ENCODE assay signal across 11 cellular contexts in genomic region chr3:172042136-172042535, GRCh38. TPM values are rescaled to one million over a fixed set of nuclear protein-coding genes. Genes with fewer than 3 reads are reported as not detected.
DNase-seq lines count a peak whose midpoint lies in the region; ATAC-seq and TF ChIP-seq lines count a peak whose summit lies in the region.
"Had no signal": no experiment of that assay in that cellular context is flagged by ENCODE, and none has a peak within 500 bp of the region (broad histone marks: within the 10 kb centered on the region; RNA-seq: fewer than 3 reads in every experiment).

No MANE protein-coding gene starts in this region.

- H3K4me3 ChIP-seq in ACC112 (ENCODE audit: low read depth, low read length): peak overlapping the region; percentile 96
- H3K4me3 ChIP-seq in IMR-90 (ENCODE audit: insufficient read depth, low read depth, low read length): peak overlapping the region; percentile 34
- peak overlapping the region; percentile 56 for H3K4me3 ChIP-seq in mucosa of stomach (ENCODE audit: low read length)

- no peak overlapping the region for H2AK9ac ChIP-seq in IMR-90 (replicated peaks; ENCODE audit: low read depth, low read length, poor library complexity)

- H3K79me2 ChIP-seq in ACC112 (ENCODE audit: control insufficient read depth, insufficient read depth, low read length, unreplicated experiment): peaks cover 79% of the 10 kb centered on the region

- peaks cover 61% of the 10 kb centered on the region for H3K4me1 Mint-ChIP-seq in chondrocyte (ENCODE audit: low read depth)

- H3K27ac ChIP-seq in ACC112 (ENCODE audit: low read depth, low read length): peak overlapping the region; percentile 97
- peak overlapping the region; percentile 45 for H3K27ac ChIP-seq in IMR-90 (ENCODE audit: insufficient read depth, low read length)

- peaks cover 48% of the 10 kb centered on the region for H3K4me1 ChIP-seq in ACC112 (ENCODE audit: control insufficient read depth, insufficient read depth, low read length, unreplicated experiment)
- peaks cover 8% of the 10 kb centered on the region for H3K4me1 ChIP-seq in IMR-90 (ENCODE audit: control insufficient read depth, insufficient read depth, low read length)
- peaks cover 37% of the 10 kb centered on the region for H3K4me1 ChIP-seq in mucosa of stomach (ENCODE audit: control insufficient read depth, insufficient read depth, low read length)

- WGBS in IMR-90 (ENCODE audit: extremely low coverage in 2 of 2, insufficient read length in 1 of 2), 2 experiments: no CpG with 5 or more reads among the region's 5 CpGs

- POLR2A ChIA-PET in IMR-90 (lab: Charles Lee; ENCODE audit: unreplicated experiment): interaction anchor here (0.6 to 1.2 kb wide), 2 partner anchors 47 to 67 kb away, joined by 4 to 5 read pairs; no protein-coding TSS in a partner anchor

- peak overlapping the region; percentile 97 for H3K4me3 Mint-ChIP-seq in chondrocyte (ENCODE audit: unreplicated experiment)

- H3K36me3 ChIP-seq in ACC112 (ENCODE audit: insufficient read depth, low read length): peaks cover 23% of the 10 kb centered on the region
- 0 out of 2 replicates have a peak, but pooled peaks cover 3% of the 10 kb centered on the region for H3K36me3 ChIP-seq in IMR-90 (ENCODE audit: control insufficient read depth, insufficient read depth, low read length)
- no peaks in the 10 kb centered on the region for H3K36me3 ChIP-seq in mucosa of stomach (ENCODE audit: control insufficient read depth, insufficient read depth, low read length)

- H3K56ac ChIP-seq in IMR-90 (ENCODE audit: extremely low read depth, insufficient read depth, low read length): no peak overlapping the region

- peak overlapping the region; percentile 9; the same call in 1 of the 2 replicates for H4K5ac ChIP-seq in IMR-90 (ENCODE audit: low read depth, low read length)

- H3K9me3 Mint-ChIP-seq in chondrocyte (ENCODE audit: low read depth): no peaks in the 10 kb centered on the region
- H3K9me3 Mint-ChIP-seq: naive B cell had no signal

- peaks cover 0 to 33% of the 10 kb centered on the region in 2 experiments; a peak in 2 of 4 replicates for H3K79me1 ChIP-seq in IMR-90 (ENCODE audit: low read depth in 1 of 2, low read length in 2 of 2)

- no peak overlapping the region for H4K91ac ChIP-seq in IMR-90 (ENCODE audit: insufficient read depth, low read depth, low read length)

- no peak for TF ChIP-seq CTCF in IMR-90 (conservative IDR thresholded peaks at IDR 0.05; ENCODE audit: low read depth, low read length)
- TF ChIP-seq CTCF in chondrocyte (IDR thresholded peaks at IDR 0.05): no peak

- H3K4me2 ChIP-seq in IMR-90 (ENCODE audit: low read depth, low read length): peak overlapping the region; percentile 92

- H3K27me3 Mint-ChIP-seq in chondrocyte (ENCODE audit: low read depth): no peaks in the 10 kb centered on the region

- TF ChIP-seq RAD21 in IMR-90 (IDR thresholded peaks at IDR 0.05; ENCODE audit: low read length): no peak

- H3K9me1 ChIP-seq in IMR-90 (ENCODE audit: insufficient read depth, low read length): peaks cover 9% of the 10 kb centered on the region

- CTCF ChIA-PET in IMR-90 (lab: Yijun Ruan, JAX): interaction anchor here (0.6 kb wide), 1 partner anchor 41 kb away, joined by 3 read pairs; no protein-coding TSS in a partner anchor

- H2BK5ac ChIP-seq in IMR-90 (ENCODE audit: low read depth, low read length, poor library complexity, severe bottlenecking): peak overlapping the region; percentile 65

- H2BK120ac ChIP-seq in IMR-90 (ENCODE audit: low read depth, low read length): no peak overlapping the region

- BruUV-seq in IMR-90 (replicated peaks; lab: Mats Ljungman, UMichigan): no TSS peak

- H3K9ac ChIP-seq in IMR-90 (ENCODE audit: low read depth, low read length): peak overlapping the region; percentile 62
- H3K9ac ChIP-seq in mucosa of stomach (ENCODE audit: low read length): peak overlapping the region; percentile 96

- H4K20me1 ChIP-seq in IMR-90 (ENCODE audit: insufficient read depth, low read length): peaks cover 49% of the 10 kb centered on the region

- peak overlapping the region; percentile 36 for H3K14ac ChIP-seq in IMR-90 (replicated peaks; ENCODE audit: low read depth, low read length)

- H3K27ac Mint-ChIP-seq in chondrocyte (ENCODE audit: unreplicated experiment): peak overlapping the region; percentile 99

- 0 out of 4 replicates have a peak overlapping the region, but pooled peaks of 1 of the 2 experiments have one; percentile 12 for H4K8ac ChIP-seq in IMR-90 (ENCODE audit: low read depth in 2 of 2, low read length in 2 of 2)

- ATAC-seq in IMR-90 (ENCODE audit: low read depth): no peak
- no peak for ATAC-seq in GM21825 (IDR thresholded peaks at IDR 0.05; ENCODE audit: unreplicated experiment)
- no peak for ATAC-seq in GM21360 (IDR thresholded peaks at IDR 0.05; ENCODE audit: unreplicated experiment)
- ATAC-seq in GM18502 (IDR thresholded peaks at IDR 0.05; ENCODE audit: poor library complexity, unreplicated experiment): no peak

- H3K23ac ChIP-seq in IMR-90 (ENCODE audit: low read depth, low read length): peak overlapping the region; percentile 81

- peak overlapping the region; percentile 7; the same call in 1 of the 2 replicates for H2AK5ac ChIP-seq in IMR-90 (ENCODE audit: low read depth, low read length)

- no peak overlapping the region for H2BK15ac ChIP-seq in IMR-90 (ENCODE audit: low read depth, low read length)

- H3K27me3 ChIP-seq in ACC112 (ENCODE audit: insufficient read depth, low read length) (no peaks in the 10 kb centered on the region), IMR-90 (ENCODE audit: control insufficient read depth, insufficient read depth, low read length) (no peaks in the 10 kb centered on the region), mucosa of stomach (ENCODE audit: control insufficient read depth, insufficient read depth, low read length) (no peaks in the 10 kb centered on the region)

- in situ Hi-C loops in IMR-90 (cut with MboI; ENCODE audit: low sequenced_read_pairs): no loop called here

- H2AFZ ChIP-seq in ACC112 (ENCODE audit: low read length, unreplicated experiment): no peak overlapping the region
- H2AFZ ChIP-seq in IMR-90 (replicated peaks; ENCODE audit: low read length, poor library complexity): no peak overlapping the region

- no peak overlapping the region for H2BK20ac ChIP-seq in IMR-90 (ENCODE audit: low read depth, low read length)

- H3K4ac ChIP-seq in IMR-90 (ENCODE audit: low read depth, low read length): peak overlapping the region; percentile 53

- no peaks in the 10 kb centered on the region for H3K9me3 ChIP-seq in IMR-90 (ENCODE audit: control insufficient read depth, insufficient read depth, low read length)
- no peaks in the 10 kb centered on the region for H3K9me3 ChIP-seq in mucosa of stomach (ENCODE audit: control insufficient read depth, low read length)

- H3K36me3 Mint-ChIP-seq in chondrocyte (ENCODE audit: low read depth): peaks cover 5% of the 10 kb centered on the region

- TF ChIP-seq POLR2A in IMR-90 (IDR thresholded peaks at IDR 0.05; ENCODE audit: low read depth, low read length): no peak

- DNase-seq in IMR-90 (no peak), chondrocyte (ENCODE audit: low spot score) (no peak)
- DNase-seq in stimulated activated CD4-positive, alpha-beta T cell treated with anti-CD3 and anti-CD28 coated beads, Interleukin-4, amount 100 ng/mL, for 1 hour: no peak
- DNase-seq: DMS79, naive B cell, T-helper 2 cell had no signal

- dilution Hi-C loops in IMR-90 (cut with HindIII; ENCODE audit: low sequenced_read_pairs, unreplicated experiment): no loop called here

- intact Hi-C loops in IMR-90 (cut with micrococcal nuclease): loop anchor here (10.0 kb wide), 1 partner anchor 163 kb away; no protein-coding TSS in a partner anchor

- peak overlapping the region; percentile 53; the same call in 1 of the 2 replicates for H3K18ac ChIP-seq in IMR-90 (ENCODE audit: low read depth, low read length)

TF ChIP-seq in IMR-90, 13 proteins besides CTCF, POLR2A, EP300 and RAD21:
- TF ChIP-seq, protein P1, sequence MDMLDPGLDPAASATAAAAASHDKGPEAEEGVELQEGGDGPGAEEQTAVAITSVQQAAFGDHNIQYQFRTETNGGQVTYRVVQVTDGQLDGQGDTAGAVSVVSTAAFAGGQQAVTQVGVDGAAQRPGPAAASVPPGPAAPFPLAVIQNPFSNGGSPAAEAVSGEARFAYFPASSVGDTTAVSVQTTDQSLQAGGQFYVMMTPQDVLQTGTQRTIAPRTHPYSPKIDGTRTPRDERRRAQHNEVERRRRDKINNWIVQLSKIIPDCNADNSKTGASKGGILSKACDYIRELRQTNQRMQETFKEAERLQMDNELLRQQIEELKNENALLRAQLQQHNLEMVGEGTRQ (IDR thresholded peaks at IDR 0.05; ENCODE audit: low read depth, low read length): no peak
- 0 out of 2 replicates have a peak, but pooled peaks have one; percentile 11 for TF ChIP-seq CHD1 (IDR thresholded peaks at IDR 0.05; ENCODE audit: low read depth, low read length)

RNA-seq across cellular contexts. Expression of gene FNDC3B, which starts 2.8 kb away (rescaled TPM):
- 128 and 150 TPM in 2 replicates for total RNA-seq in IMR-90 (2012; rRNA removed)
- 22.0 and 23.9 TPM in 2 replicates for polyA plus RNA-seq in IMR-90 (2012; rRNA removed)
- polyA plus RNA-seq in IMR-90 (2012; cell fraction: cytosol; rRNA removed): 10.0 and 11.3 TPM in 2 replicates
- polyA plus RNA-seq in IMR-90 (2012; cell fraction: nucleus; rRNA removed; ENCODE audit: low replicate concordance): 7.1 and 33.5 TPM in 2 replicates
- 290 to 304 TPM (median 293 TPM) in 3 replicates for total RNA-seq in chondrocyte

Comparison
In these comparisons a context has a peak if more than half of its experiments do, and no peak if none do; other contexts are left out.
1. H3K4me3 ChIP-seq: peak in every context shown above with its lines; median percentile 96 in ACC112; 56 in mucosa of stomach; 34 in IMR-90.